17 cellular contexts compared by ENCODE assay signal in the genomic region with DNA sequence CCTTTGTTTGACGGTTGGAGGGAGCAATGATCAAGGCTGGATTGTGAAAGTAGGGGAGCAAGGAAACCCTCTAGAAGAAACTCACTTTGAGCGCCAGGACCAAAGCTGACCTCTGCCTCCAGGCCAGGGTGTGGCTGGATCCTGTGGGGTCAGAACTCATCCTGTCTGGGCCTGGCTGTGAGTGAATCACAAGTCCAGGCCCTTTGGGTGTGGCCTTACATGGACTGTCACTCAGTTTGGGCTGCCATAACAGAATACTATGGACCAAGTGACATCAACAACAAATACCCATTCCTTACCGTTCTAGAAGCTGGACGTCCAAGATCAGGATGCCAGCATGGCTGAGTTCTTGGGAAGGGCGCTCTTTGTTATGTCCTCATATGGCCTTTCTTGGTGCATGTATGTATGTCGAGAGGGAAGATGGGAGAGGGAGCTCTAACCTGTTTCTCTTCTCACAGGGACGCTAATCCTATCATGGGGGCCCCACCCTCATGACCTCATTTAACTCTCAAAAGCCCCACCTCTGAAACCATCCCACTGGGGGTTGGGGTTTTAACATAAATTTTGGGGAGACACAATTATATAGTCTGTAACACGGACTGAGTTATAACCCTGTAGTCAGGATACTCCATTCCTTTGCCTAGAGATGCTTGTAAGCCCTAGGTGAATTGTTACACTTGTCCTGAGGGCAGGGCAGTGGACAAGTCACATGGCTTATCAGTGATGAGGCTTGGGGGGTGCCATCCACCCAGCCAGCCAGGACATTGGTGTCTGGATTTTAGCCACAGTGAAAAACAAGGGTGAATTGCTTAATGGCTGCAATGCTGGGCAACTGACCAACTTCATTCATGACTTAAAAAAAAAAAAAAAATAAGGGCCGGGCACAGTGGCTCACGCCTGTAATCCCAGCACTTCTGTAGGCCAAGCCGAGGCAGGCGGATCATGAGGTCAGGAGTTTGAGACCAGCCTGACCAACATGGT.
"Had no signal": no experiment of that assay in that cellular context is flagged by ENCODE, and none has a peak within 500 bp of the region (broad histone marks: within the 10 kb centered on the region; RNA-seq: fewer than 3 reads in every experiment).

No MANE protein-coding gene starts in this region.

- H3K27ac ChIP-seq: neural progenitor cell, ovary, suprapubic skin had no signal

- H3K4me2 ChIP-seq: neural progenitor cell had no signal

- H3K9ac ChIP-seq: neural progenitor cell had no signal

- H2AFZ ChIP-seq: neural progenitor cell had no signal

- DNase-seq: activated CD4-positive, alpha-beta T cell treated with anti-CD3 and anti-CD28 coated beads, Interleukin-2, amount 10 ng/mL, durations not matched to agents 7 days and 5 days; activated CD8-positive, alpha-beta memory T cell treated with anti-CD3 and anti-CD28 coated beads, Interleukin-2, amount 50 U/mL, for 48 hours; activated gamma-delta T cell treated with Interleukin-2 at 50 U/mL for 16 hours; activated naive CD8-positive, alpha-beta T cell treated with anti-CD3 and anti-CD28 coated beads for 36 hours; activated T-cell treated with anti-CD3 and anti-CD28 coated beads, Interleukin-2, amount 50 U/mL, for 72 hours; anterior cingulate cortex; head of caudate nucleus; immature natural killer cell; midbrain; naive B cell; ovary; small intestine; stimulated activated CD4-positive, alpha-beta T cell treated with anti-CD3 and anti-CD28 coated beads, Interleukin-4, amount 100 ng/mL, for 24 hours; stimulated activated naive CD4-positive, alpha-beta T cell treated with Interleukin-2 at 50 U/mL for 16 hours; SW 1271 had no signal

- H3K4me1 ChIP-seq: neural progenitor cell had no signal

- H3K4me3 ChIP-seq: neural progenitor cell, ovary, suprapubic skin had no signal

- H3K27me3 ChIP-seq: neural progenitor cell, ovary, suprapubic skin had no signal

- H3K36me3 ChIP-seq: neural progenitor cell, ovary, suprapubic skin had no signal

- H3K9me3 ChIP-seq: ovary had no signal

- ATAC-seq: activated T-cell treated with anti-CD3 and anti-CD28 coated beads, Interleukin-2, amount 50 U/mL, for 72 hours had no signal
